Comparison of ENCODE assay signal across 14 cellular contexts in genomic region chr17:78276499-78276898, GRCh38. TPM values are rescaled to one million over a fixed set of nuclear protein-coding genes. Genes with fewer than 3 reads are reported as not detected.
DNase-seq lines count a peak whose midpoint lies in the region; ATAC-seq lines count a peak whose summit lies in the region.
"Had no signal": no experiment of that assay in that cellular context is flagged by ENCODE, and none has a peak within 500 bp of the region (broad histone marks: within the 10 kb centered on the region; RNA-seq: fewer than 3 reads in every experiment).

No MANE protein-coding gene starts in this region.

- peak; percentile 53 for DNase-seq in Right ventricle myocardium inferior (ENCODE audit: missing footprints)
- DNase-seq in cardiac septum (ENCODE audit: low spot score), result no peak
- peak in 7 of 34 experiments; percentile 17 to 55 (median 32) for DNase-seq in T-cell
- DNase-seq in stimulated activated CD4-positive, alpha-beta T cell treated with anti-CD3 and anti-CD28 coated beads, Interleukin-12 subunit alpha, Interleukin-12 subunit beta, amount 100 ng/mL, for 4 hours, result no peak
- no peak for DNase-seq in activated gamma-delta T cell treated with Interleukin-2 at 50 U/mL for 16 hours
- no peak for DNase-seq in GM19240 (ENCODE audit: insufficient read length, low spot score)
- DNase-seq in hypothalamus (lab: John Stamatoyannopoulos, UW), result no peak
- DNase-seq: mammary epithelial cell; NCI-H187; stimulated activated CD4-positive, alpha-beta T cell treated with anti-CD3 and anti-CD28 coated beads, Interleukin-4, amount 100 ng/mL, for 24 hours had no signal

- intact Hi-C loops in Right ventricle myocardium inferior (cut with DNase I) (no loop called here), cardiac septum (cut with DNase I) (no loop called here)

- peak overlapping the region in 2 of 3 donors; percentile 22 to 50 for H3K4me3 Mint-ChIP-seq in T-cell

- no peaks in the 10 kb centered on the region for H3K9me3 Mint-ChIP-seq in T-cell

- H3K4me1 Mint-ChIP-seq in T-cell, result peaks cover 35 to 40% (median 38%) of the 10 kb centered on the region in 3 donors

- peaks cover 0 to 4% of the 10 kb centered on the region in 2 donors for H3K27me3 Mint-ChIP-seq in T-cell

- peak overlapping the region; percentile 23 to 74 for H3K27ac Mint-ChIP-seq in T-cell

- POLR2A ChIA-PET in T-cell (lab: Charles Lee), result interaction anchor here in 1 of 2 donors (0.7 kb wide), 1 partner anchor 504 kb away, joined by 3 read pairs; no protein-coding TSS in a partner anchor

- CTCF ChIA-PET in T-cell (lab: Charles Lee), result interaction anchor here in 1 of 2 donors (0.7 to 0.8 kb wide), 2 partner anchors 24 to 64 kb away, joined by 3 to 9 read pairs; no protein-coding TSS in a partner anchor

- H3K36me3 Mint-ChIP-seq in T-cell, result no peaks in the 10 kb centered on the region

- no peak for ATAC-seq in Right ventricle myocardium inferior
- ATAC-seq in HG02938 (IDR thresholded peaks at IDR 0.05; ENCODE audit: unreplicated experiment), result peak; percentile 49
- ATAC-seq in T-cell (replicated peaks in 1 of 4), result peak in 3 of 4 experiments; percentile 21 to 39 (median 33)
- ATAC-seq: HepG2 had no signal

RNA-seq across cellular contexts. Expression of gene TMEM235, which starts 45.1 kb away (rescaled TPM):
- total RNA-seq in Right ventricle myocardium inferior (not detected), cardiac septum (not detected), T-cell (not detected)
- total RNA-seq: HepG2, mammary epithelial cell, prostate gland, subcutaneous adipose tissue had no signal
